Comparison of ENCODE assay signal across 2 cellular contexts in genomic region chr1:22801753-22802152, GRCh38.
A peak's percentile ranks its signal among the peaks of the same experiment; 100 is the strongest.
TF ChIP-seq lines count a peak whose summit lies in the region.

No MANE protein-coding gene starts in this region.

TF ChIP-seq in H1, 55 proteins besides CTCF, POLR2A, EP300 and RAD21:
- 0 out of 2 replicates have a peak, but pooled peaks have one; percentile 28 for TF ChIP-seq MAX (IDR thresholded peaks at IDR 0.05)
- TF ChIP-seq MAFK (IDR thresholded peaks at IDR 0.05; ENCODE audit: low read depth, low read length), result peak; percentile 65
- TF ChIP-seq CREB1 (IDR thresholded peaks at IDR 0.05), result no peak
- TF ChIP-seq KDM1A (IDR thresholded peaks at IDR 0.05; ENCODE audit: borderline replicate concordance, low read length), result no peak
- TF ChIP-seq CBX5 (IDR thresholded peaks at IDR 0.05; ENCODE audit: low read depth, low read length), result no peak
- no peak for TF ChIP-seq USF2 (IDR thresholded peaks at IDR 0.05; ENCODE audit: low read length)

TF ChIP-seq in SK-N-SH, 30 proteins besides CTCF, POLR2A, EP300 and RAD21:
- TF ChIP-seq TEAD4 (IDR thresholded peaks at IDR 0.05; ENCODE audit: borderline replicate concordance, insufficient read depth) (no peak), MEF2A (IDR thresholded peaks at IDR 0.05; ENCODE audit: borderline replicate concordance, low read depth) (no peak), TCF12 (IDR thresholded peaks at IDR 0.05) (no peak), RXRA (IDR thresholded peaks at IDR 0.05; ENCODE audit: borderline replicate concordance, low read depth) (no peak), RCOR1 (IDR thresholded peaks at IDR 0.05; ENCODE audit: low read length) (no peak)
